Comparison of ENCODE assay signal across 8 cellular contexts in genomic region chr6:15245361-15246216, GRCh38.
DNase-seq lines count a peak whose midpoint lies in the region; ATAC-seq and FAIRE-seq lines count a peak whose summit lies in the region.

Gene JARID2, plus strand, starts transcription at chr6:15246069. Its CDS starts 471 bp downstream, at chr6:15246540.

- peak within 1 kb of the TSS; percentile 99 for H3K27ac Mint-ChIP-seq in memory B cell

- peaks cover 17% of the 10 kb centered on the region for H3K4me1 Mint-ChIP-seq in memory B cell

- H3K4me3 ChIP-seq in effector memory CD4-positive, alpha-beta T cell (ENCODE audit: insufficient read depth, low read depth, low read length, poor library complexity, severe bottlenecking) = peak within 1 kb of the TSS; percentile 100

- peak; percentile 93 for DNase-seq in COR-L47 (lab: John Stamatoyannopoulos, UW)
- DNase-seq in HTR-8/SVneo (ENCODE audit: insufficient read length, low spot score) = peak; percentile 93
- peak; percentile 96 for DNase-seq in NOMO-1 treated with DMSO at 0.1 percent for 48 hours (lab: John Stamatoyannopoulos, UW; ENCODE audit: unreplicated experiment)
- DNase-seq in activated CD8-positive, alpha-beta memory T cell treated with anti-CD3 and anti-CD28 coated beads for 4 hours (ENCODE audit: low read depth in 2 of 2) = peak; percentile 88 to 89
- peak; percentile 85 to 95 (median 94) for DNase-seq in effector memory CD4-positive, alpha-beta T cell
- DNase-seq in memory B cell (ENCODE audit: low spot score in 2 of 2) = peak; percentile 90 to 97
- peak; percentile 86 for DNase-seq in stimulated activated CD8-positive, alpha-beta memory T cell treated with anti-CD3 and anti-CD28 coated beads, Interleukin-12 subunit alpha, Interleukin-12 subunit beta, amount 100 ng/mL, for 1 hour (ENCODE audit: low read depth)

- ATAC-seq in GM21367 (IDR thresholded peaks at IDR 0.05; ENCODE audit: unreplicated experiment) (peak; percentile 43), memory B cell (ENCODE audit: low read depth) (peak; percentile 55)

- H3K9me3 Mint-ChIP-seq in memory B cell = no peaks in the 10 kb centered on the region

- no peaks in the 10 kb centered on the region for H3K27me3 ChIP-seq in effector memory CD4-positive, alpha-beta T cell (replicated peaks; ENCODE audit: control insufficient read depth, insufficient read depth, low read length, poor library complexity, severe bottlenecking)

- FAIRE-seq in HTR-8/SVneo (lab: Jason Lieb, UNC) = peak; percentile 80

- no peaks in the 10 kb centered on the region for H3K36me3 Mint-ChIP-seq in memory B cell

- H3K4me1 ChIP-seq in effector memory CD4-positive, alpha-beta T cell (ENCODE audit: control insufficient read depth, insufficient read depth, low read length, poor library complexity, severe bottlenecking) = peaks cover 11% of the 10 kb centered on the region

- H3K27ac ChIP-seq in effector memory CD4-positive, alpha-beta T cell (ENCODE audit: insufficient read depth, low read length, poor library complexity, severe bottlenecking) = peak within 1 kb of the TSS; percentile 92

- H3K4me3 Mint-ChIP-seq in memory B cell = peak within 1 kb of the TSS; percentile 97

- H3K36me3 ChIP-seq in effector memory CD4-positive, alpha-beta T cell (ENCODE audit: control insufficient read depth, insufficient read depth, low read length) = no peaks in the 10 kb centered on the region

- no peaks in the 10 kb centered on the region for H3K9me3 ChIP-seq in effector memory CD4-positive, alpha-beta T cell (ENCODE audit: control insufficient read depth, low read length)

- H3K27me3 Mint-ChIP-seq in memory B cell = no peaks in the 10 kb centered on the region

Comparison
In these comparisons a context has a peak if more than half of its experiments do, and no peak if none do; other contexts are left out.
1. Peak in every context shown above with its lines: DNase-seq, ATAC-seq, H3K4me3 ChIP-seq and H3K27ac ChIP-seq.